Comparison of ENCODE assay signal across 8 cellular contexts in genomic region chr5:149452007-149452664, GRCh38.
DNase-seq lines count a peak whose midpoint lies in the region; ATAC-seq, FAIRE-seq and TF ChIP-seq lines count a peak whose summit lies in the region.

No MANE protein-coding gene starts in this region.

- FAIRE-seq in K562 (lab: Jason Lieb, UNC) = peak; percentile 91

- H3K4me3 ChIP-seq in HUES48 (ENCODE audit: low read depth, low read length) (no peak overlapping the region), K562 (no peak overlapping the region), stomach (no peak overlapping the region)

- POLR2A ChIA-PET in K562 (lab: Yijun Ruan, JAX) = interaction anchor here (0.6 to 1.4 kb wide), 11 partner anchors 10 to 111 kb away, joined by 3 to 8 read pairs (median 3); partner anchors contain the start of gene CSNK1A1
- POLR2A ChIA-PET in activated CD8-positive, alpha-beta T cell treated with anti-CD3 and anti-CD28 coated beads, Interleukin-2, amount 10 ng/mL, durations not matched to agents 7 days and 5 days (lab: Charles Lee) = no interaction called here

- H3K4me1 ChIP-seq in HUES48 (ENCODE audit: control insufficient read depth, insufficient read depth, low read length) = peaks cover 12% of the 10 kb centered on the region
- peaks cover 61 to 62% of the 10 kb centered on the region in 2 experiments for H3K4me1 ChIP-seq in K562 (replicated peaks in 1 of 2; ENCODE audit: control insufficient read depth in 2 of 2, insufficient read depth in 2 of 2, low read length in 2 of 2)
- H3K4me1 ChIP-seq in stomach = peaks cover 49 to 88% (median 72%) of the 10 kb centered on the region in 4 donors

- peak; percentile 58 to 89 (median 73) for DNase-seq in K562 (ENCODE audit: extremely low read depth in 1 of 4, low spot score in 3 of 4)
- peak; percentile 85 for DNase-seq in kidney glomerular epithelial cell (lab: John Stamatoyannopoulos, UW)
- DNase-seq in stomach = peak; percentile 84
- no peak for DNase-seq in dedifferentiated amniotic fluid mesenchymal stem cell (ENCODE audit: extremely low spot score)
- DNase-seq in activated CD8-positive, alpha-beta T cell treated with anti-CD3 and anti-CD28 coated beads, Interleukin-2, amount 10 ng/mL, durations not matched to agents 7 days and 5 days = no peak

- TF ChIP-seq RAD21 in K562 (CRISPR knock-in tag; conservative IDR thresholded peaks at IDR 0.05 in 1 of 2, IDR thresholded peaks at IDR 0.05 in 1 of 2) = peak; percentile 24 to 56; a peak in 3 of 4 replicates

- intact Hi-C loops in K562 (cut with micrococcal nuclease) (loop anchor here (10.0 kb wide), 1 partner anchor 353 kb away; no protein-coding TSS in a partner anchor), stomach (cut with DNase I; ENCODE audit: low total_unique reads) (no loop called here)

- H3K36me3 ChIP-seq in HUES48 (ENCODE audit: control insufficient read depth, insufficient read depth, low read length) = no peaks in the 10 kb centered on the region
- H3K36me3 ChIP-seq in K562 (ENCODE audit: control insufficient read depth, insufficient read depth, low read length) = no peaks in the 10 kb centered on the region
- H3K36me3 ChIP-seq in stomach = no peaks in the 10 kb centered on the region

- H3K9ac ChIP-seq in HUES48 (ENCODE audit: low read depth, low read length) (no peak overlapping the region), K562 (ENCODE audit: insufficient read depth in 1 of 2, low read depth in 2 of 2, low read length in 2 of 2) (peak overlapping the region; percentile 62 to 89)

- H3K9me3 ChIP-seq in HUES48 (ENCODE audit: control insufficient read depth, insufficient read depth, low read length) = no peaks in the 10 kb centered on the region
- no peaks in the 10 kb centered on the region for H3K9me3 ChIP-seq in K562 (replicated peaks; ENCODE audit: control insufficient read depth, insufficient read depth, low read depth, low read length)
- no peaks in the 10 kb centered on the region for H3K9me3 ChIP-seq in stomach

- no peaks in the 10 kb centered on the region for H3K79me2 ChIP-seq in K562 (ENCODE audit: control insufficient read depth, insufficient read depth, low read length)

- H3K4me2 ChIP-seq in K562 (ENCODE audit: insufficient read depth, low read length) = peak overlapping the region; percentile 70

- no peak overlapping the region for H3K4me3 Mint-ChIP-seq in activated CD8-positive, alpha-beta T cell treated with anti-CD3 and anti-CD28 coated beads, Interleukin-2, amount 10 ng/mL, durations not matched to agents 7 days and 5 days

- peaks cover 9% of the 10 kb centered on the region for H3K4me1 Mint-ChIP-seq in activated CD8-positive, alpha-beta T cell treated with anti-CD3 and anti-CD28 coated beads, Interleukin-2, amount 10 ng/mL, durations not matched to agents 7 days and 5 days (ENCODE audit: low read depth)

- peak; percentile 67 for TF ChIP-seq POLR2A in K562 (conservative IDR thresholded peaks at IDR 0.05)
- no peak for TF ChIP-seq POLR2A in stomach (IDR thresholded peaks at IDR 0.05)

- in situ Hi-C loops in K562 (cut with MboI) = no loop called here

- no peaks in the 10 kb centered on the region for H3K9me1 ChIP-seq in K562 (ENCODE audit: control insufficient read depth, insufficient read depth, low read length)

- H3K27me3 Mint-ChIP-seq in activated CD8-positive, alpha-beta T cell treated with anti-CD3 and anti-CD28 coated beads, Interleukin-2, amount 10 ng/mL, durations not matched to agents 7 days and 5 days (ENCODE audit: low read depth) = no peaks in the 10 kb centered on the region

- H2AFZ ChIP-seq in K562 (ENCODE audit: low read depth, low read length) = peak overlapping the region; percentile 94

- BruUV-seq in K562 (replicated peaks; lab: Mats Ljungman, UMichigan) = no TSS peak

- H3K27me3 ChIP-seq in HUES48 (ENCODE audit: control insufficient read depth, insufficient read depth, low read length) (no peaks in the 10 kb centered on the region), K562 (ENCODE audit: control insufficient read depth in 2 of 2, insufficient read depth in 2 of 2, low read length in 2 of 2) (no peaks in the 10 kb centered on the region), stomach (no peaks in the 10 kb centered on the region)

- H3K27ac Mint-ChIP-seq in activated CD8-positive, alpha-beta T cell treated with anti-CD3 and anti-CD28 coated beads, Interleukin-2, amount 10 ng/mL, durations not matched to agents 7 days and 5 days = no peak overlapping the region

- 7% methylated on average over 10 of the region's 11 CpGs for WGBS in K562 (ENCODE audit: insufficient coverage, low coverage, missing lambda C conversion rate)
- 7 to 28% (median 13%) methylated on average over 9 to 11 of the region's 11 CpGs for WGBS in stomach, 5 donors

- CTCF ChIA-PET in K562 (lab: Yijun Ruan, JAX; ENCODE audit: low intra/inter-chr PET ratio) = no interaction called here
- CTCF ChIA-PET in activated CD8-positive, alpha-beta T cell treated with anti-CD3 and anti-CD28 coated beads, Interleukin-2, amount 10 ng/mL, durations not matched to agents 7 days and 5 days (lab: Charles Lee) = no interaction called here

- peak; percentile 75 for ATAC-seq in K562
- no peak for ATAC-seq in HG02884 (IDR thresholded peaks at IDR 0.05; ENCODE audit: unreplicated experiment)
- ATAC-seq in HG03442 (IDR thresholded peaks at IDR 0.05; ENCODE audit: unreplicated experiment) = no peak
- ATAC-seq in activated CD8-positive, alpha-beta T cell treated with anti-CD3 and anti-CD28 coated beads, Interleukin-2, amount 10 ng/mL, durations not matched to agents 7 days and 5 days = no peak

- H3K36me3 Mint-ChIP-seq in activated CD8-positive, alpha-beta T cell treated with anti-CD3 and anti-CD28 coated beads, Interleukin-2, amount 10 ng/mL, durations not matched to agents 7 days and 5 days (ENCODE audit: low read depth) = no peaks in the 10 kb centered on the region

- peak; percentile 74 for TF ChIP-seq EP300 in K562 (IDR thresholded peaks at IDR 0.05; ENCODE audit: low read length)
- peak; percentile 56 for TF ChIP-seq EP300 in stomach (IDR thresholded peaks at IDR 0.05)

- no peaks in the 10 kb centered on the region for H4K20me1 ChIP-seq in K562 (replicated peaks; ENCODE audit: control insufficient read depth, insufficient read depth, low read length)

- H3K9me3 Mint-ChIP-seq in activated CD8-positive, alpha-beta T cell treated with anti-CD3 and anti-CD28 coated beads, Interleukin-2, amount 10 ng/mL, durations not matched to agents 7 days and 5 days (ENCODE audit: insufficient read depth) = no peaks in the 10 kb centered on the region

- H3K27ac ChIP-seq in HUES48 (ENCODE audit: low read depth, low read length) (peak overlapping the region; percentile 72), K562 (ENCODE audit: extremely low read depth, low read depth, low read length) (peak overlapping the region; percentile 85), stomach (peak overlapping the region; percentile 31 to 94 (median 89))

- TF ChIP-seq CTCF in K562 (IDR thresholded peaks at IDR 0.05 in 2 of 3, conservative IDR thresholded peaks at IDR 0.05 in 1 of 3; ENCODE audit: insufficient read depth in 2 of 3, low read depth in 1 of 3, low read length in 3 of 3) (peak; percentile 23 to 49 (median 38); a peak in 4 of 6 replicates), stomach (IDR thresholded peaks at IDR 0.05) (peak in 1 of 7 experiments; percentile 12)

TF ChIP-seq in K562, 482 proteins besides CTCF, POLR2A, EP300 and RAD21 (continues in another document):
- no peak for TF ChIP-seq ZNF764 (CRISPR knock-in tag; IDR thresholded peaks at IDR 0.05; ENCODE audit: low read depth)
- peak; percentile 80 for TF ChIP-seq ARID1B (IDR thresholded peaks at IDR 0.05)
- TF ChIP-seq SMAD1 (IDR thresholded peaks at IDR 0.05; ENCODE audit: low read depth, low read length, partially characterized antibody) = no peak
- peak; percentile 88 to 93 for TF ChIP-seq ETV6 (IDR thresholded peaks at IDR 0.05; ENCODE audit: borderline replicate concordance in 1 of 2, low read depth in 2 of 2, low read length in 1 of 2)
- no peak for TF ChIP-seq ETV6 (CRISPR knock-in tag; IDR thresholded peaks at IDR 0.05; ENCODE audit: borderline replicate concordance)
- TF ChIP-seq ZNF354B (CRISPR knock-in tag; IDR thresholded peaks at IDR 0.05) = no peak
- TF ChIP-seq CEBPB (tag; IDR thresholded peaks at IDR 0.05) = 0 out of 2 replicates have a peak, but pooled peaks have one; percentile 54
- no peak for TF ChIP-seq MED1 (CRISPR knock-in tag; IDR thresholded peaks at IDR 0.05; ENCODE audit: borderline replicate concordance)
- TF ChIP-seq RBM17 (IDR thresholded peaks at IDR 0.05; ENCODE audit: borderline replicate concordance, low read depth, low read length) = no peak
- TF ChIP-seq ZNF57 (CRISPR knock-in tag; IDR thresholded peaks at IDR 0.05) = no peak
- TF ChIP-seq ARID2 (IDR thresholded peaks at IDR 0.05) = no peak
- no peak for TF ChIP-seq E2F4 (CRISPR knock-in tag; IDR thresholded peaks at IDR 0.05; ENCODE audit: low read depth)
- TF ChIP-seq HDGF (IDR thresholded peaks at IDR 0.05) = peak; percentile 98
- no peak for TF ChIP-seq RFX7 (CRISPR knock-in tag; IDR thresholded peaks at IDR 0.05)
- TF ChIP-seq ZNF311 (CRISPR knock-in tag; IDR thresholded peaks at IDR 0.05) = no peak
- TF ChIP-seq GATA2 (CRISPR knock-in tag; IDR thresholded peaks at IDR 0.05) = peak; percentile 64
- peak; percentile 39; the same call in 1 of the 2 replicates for TF ChIP-seq EP400 (IDR thresholded peaks at IDR 0.05)
- TF ChIP-seq PHF20 (IDR thresholded peaks at IDR 0.05; ENCODE audit: partially characterized antibody) = peak; percentile 62

Comparison
In these comparisons a context has a peak if more than half of its experiments do, and no peak if none do; other contexts are left out.
1. DNase-seq: peak in K562 (4 of 4), kidney glomerular epithelial cell (single experiment) and stomach (single experiment); none in dedifferentiated amniotic fluid mesenchymal stem cell (single experiment) and activated CD8-positive, alpha-beta T cell treated with anti-CD3 and anti-CD28 coated beads, Interleukin-2, amount 10 ng/mL, durations not matched to agents 7 days and 5 days (single experiment).
2. Peak in every context shown above with its lines, with median percentiles within 50 percentile points of each other: H3K27ac ChIP-seq.